2 cellular contexts compared by ENCODE assay signal in genomic region chr2:108588070-108588668, GRCh38.
TF ChIP-seq lines count a peak whose summit lies in the region.

No MANE protein-coding gene starts in this region.

TF ChIP-seq in endothelial cell of umbilical vein, 7 proteins besides CTCF, POLR2A, EP300 and RAD21 (continued from another document):
- TF ChIP-seq JUN (IDR thresholded peaks at IDR 0.05; ENCODE audit: borderline replicate concordance, insufficient read depth, insufficient read length, low read depth), result no peak

TF ChIP-seq in WTC11, 78 proteins besides CTCF, POLR2A, EP300 and RAD21 (continued from another document):
- TF ChIP-seq USF2 (CRISPR knock-in tag; IDR thresholded peaks at IDR 0.05) (no peak), ZNF425 (CRISPR knock-in tag; conservative IDR thresholded peaks at IDR 0.05) (no peak), ELF4 (CRISPR knock-in tag; IDR thresholded peaks at IDR 0.05; ENCODE audit: low read depth) (no peak), NFYB (CRISPR knock-in tag; conservative IDR thresholded peaks at IDR 0.05; ENCODE audit: low read depth) (no peak), GABPB1 (CRISPR knock-in tag; IDR thresholded peaks at IDR 0.05) (no peak), MYBL2 (CRISPR knock-in tag; IDR thresholded peaks at IDR 0.05) (no peak), HMGA2 (CRISPR knock-in tag; IDR thresholded peaks at IDR 0.05) (no peak), PREB (CRISPR knock-in tag; IDR thresholded peaks at IDR 0.05; ENCODE audit: borderline replicate concordance) (no peak), ERG (CRISPR knock-in tag; IDR thresholded peaks at IDR 0.05) (no peak), E2F4 (CRISPR knock-in tag; IDR thresholded peaks at IDR 0.05; ENCODE audit: borderline replicate concordance, low read depth) (no peak), ZNF263 (CRISPR knock-in tag; IDR thresholded peaks at IDR 0.05; ENCODE audit: low read depth) (no peak), ZNF512 (CRISPR knock-in tag; IDR thresholded peaks at IDR 0.05; ENCODE audit: borderline replicate concordance) (no peak), RELA (CRISPR knock-in tag; IDR thresholded peaks at IDR 0.05; ENCODE audit: borderline replicate concordance) (no peak)
